Comparison of ENCODE assay signal across 1 cellular context in genomic region chr5:73370076-73370475, GRCh38.
TF ChIP-seq lines count a peak whose summit lies in the region.

No MANE protein-coding gene starts in this region.

TF ChIP-seq in SK-N-SH treated with all-trans-retinoic acid at 6 μM for 48 hours, 23 proteins besides CTCF, POLR2A, EP300 and RAD21 (continued from another document):
- TF ChIP-seq, protein P1, sequence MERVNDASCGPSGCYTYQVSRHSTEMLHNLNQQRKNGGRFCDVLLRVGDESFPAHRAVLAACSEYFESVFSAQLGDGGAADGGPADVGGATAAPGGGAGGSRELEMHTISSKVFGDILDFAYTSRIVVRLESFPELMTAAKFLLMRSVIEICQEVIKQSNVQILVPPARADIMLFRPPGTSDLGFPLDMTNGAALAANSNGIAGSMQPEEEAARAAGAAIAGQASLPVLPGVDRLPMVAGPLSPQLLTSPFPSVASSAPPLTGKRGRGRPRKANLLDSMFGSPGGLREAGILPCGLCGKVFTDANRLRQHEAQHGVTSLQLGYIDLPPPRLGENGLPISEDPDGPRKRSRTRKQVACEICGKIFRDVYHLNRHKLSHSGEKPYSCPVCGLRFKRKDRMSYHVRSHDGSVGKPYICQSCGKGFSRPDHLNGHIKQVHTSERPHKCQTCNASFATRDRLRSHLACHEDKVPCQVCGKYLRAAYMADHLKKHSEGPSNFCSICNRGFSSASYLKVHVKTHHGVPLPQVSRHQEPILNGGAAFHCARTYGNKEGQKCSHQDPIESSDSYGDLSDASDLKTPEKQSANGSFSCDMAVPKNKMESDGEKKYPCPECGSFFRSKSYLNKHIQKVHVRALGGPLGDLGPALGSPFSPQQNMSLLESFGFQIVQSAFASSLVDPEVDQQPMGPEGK (CRISPR knock-in tag; IDR thresholded peaks at IDR 0.05; ENCODE audit: borderline replicate concordance): no peak
- TF ChIP-seq SNAI2 (CRISPR knock-in tag; IDR thresholded peaks at IDR 0.05) (no peak), CSRNP3 (CRISPR knock-in tag; IDR thresholded peaks at IDR 0.05) (no peak), CSDC2 (CRISPR knock-in tag; IDR thresholded peaks at IDR 0.05) (no peak), ZFP30 (CRISPR knock-in tag; IDR thresholded peaks at IDR 0.05) (no peak), ZNF565 (CRISPR knock-in tag; conservative IDR thresholded peaks at IDR 0.05; ENCODE audit: low read depth) (no peak), GLIS3 (CRISPR knock-in tag; IDR thresholded peaks at IDR 0.05) (no peak), ZC3H10 (CRISPR knock-in tag; IDR thresholded peaks at IDR 0.05) (no peak), RARB (CRISPR knock-in tag; IDR thresholded peaks at IDR 0.05) (no peak), ESRRG (CRISPR knock-in tag; IDR thresholded peaks at IDR 0.05) (no peak), ARNTL (CRISPR knock-in tag; IDR thresholded peaks at IDR 0.05; ENCODE audit: borderline replicate concordance, low read depth) (no peak), ZNF70 (CRISPR knock-in tag; IDR thresholded peaks at IDR 0.05) (no peak), OSR1 (CRISPR knock-in tag; IDR thresholded peaks at IDR 0.05) (no peak)
- TF ChIP-seq, protein P2, sequence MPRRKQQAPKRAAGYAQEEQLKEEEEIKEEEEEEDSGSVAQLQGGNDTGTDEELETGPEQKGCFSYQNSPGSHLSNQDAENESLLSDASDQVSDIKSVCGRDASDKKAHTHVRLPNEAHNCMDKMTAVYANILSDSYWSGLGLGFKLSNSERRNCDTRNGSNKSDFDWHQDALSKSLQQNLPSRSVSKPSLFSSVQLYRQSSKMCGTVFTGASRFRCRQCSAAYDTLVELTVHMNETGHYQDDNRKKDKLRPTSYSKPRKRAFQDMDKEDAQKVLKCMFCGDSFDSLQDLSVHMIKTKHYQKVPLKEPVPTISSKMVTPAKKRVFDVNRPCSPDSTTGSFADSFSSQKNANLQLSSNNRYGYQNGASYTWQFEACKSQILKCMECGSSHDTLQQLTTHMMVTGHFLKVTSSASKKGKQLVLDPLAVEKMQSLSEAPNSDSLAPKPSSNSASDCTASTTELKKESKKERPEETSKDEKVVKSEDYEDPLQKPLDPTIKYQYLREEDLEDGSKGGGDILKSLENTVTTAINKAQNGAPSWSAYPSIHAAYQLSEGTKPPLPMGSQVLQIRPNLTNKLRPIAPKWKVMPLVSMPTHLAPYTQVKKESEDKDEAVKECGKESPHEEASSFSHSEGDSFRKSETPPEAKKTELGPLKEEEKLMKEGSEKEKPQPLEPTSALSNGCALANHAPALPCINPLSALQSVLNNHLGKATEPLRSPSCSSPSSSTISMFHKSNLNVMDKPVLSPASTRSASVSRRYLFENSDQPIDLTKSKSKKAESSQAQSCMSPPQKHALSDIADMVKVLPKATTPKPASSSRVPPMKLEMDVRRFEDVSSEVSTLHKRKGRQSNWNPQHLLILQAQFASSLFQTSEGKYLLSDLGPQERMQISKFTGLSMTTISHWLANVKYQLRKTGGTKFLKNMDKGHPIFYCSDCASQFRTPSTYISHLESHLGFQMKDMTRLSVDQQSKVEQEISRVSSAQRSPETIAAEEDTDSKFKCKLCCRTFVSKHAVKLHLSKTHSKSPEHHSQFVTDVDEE (CRISPR knock-in tag; IDR thresholded peaks at IDR 0.05): no peak
